ENCODE assay signal across 1 cellular context in genomic region chr3:64188810-64189560, GRCh38.
TF ChIP-seq lines count a peak whose summit lies in the region.

No MANE protein-coding gene starts in this region.

TF ChIP-seq in SK-N-SH, 30 proteins besides CTCF, POLR2A, EP300 and RAD21 (continued from another document):
- TF ChIP-seq REST (IDR thresholded peaks at IDR 0.05; ENCODE audit: low read depth, low read length) = 0 out of 2 replicates have a peak, but pooled peaks have one; percentile 8
- peak; percentile 93 for TF ChIP-seq RXRA (IDR thresholded peaks at IDR 0.05; ENCODE audit: borderline replicate concordance, low read depth)
- peak; percentile 54; the same call in 1 of the 2 replicates for TF ChIP-seq MEF2A (IDR thresholded peaks at IDR 0.05; ENCODE audit: borderline replicate concordance, low read depth)
- TF ChIP-seq FOSL2 (IDR thresholded peaks at IDR 0.05; ENCODE audit: borderline replicate concordance, low read depth) = peak; percentile 94
- peak; percentile 96 for TF ChIP-seq JUND (IDR thresholded peaks at IDR 0.05)
- TF ChIP-seq PBX3 (IDR thresholded peaks at IDR 0.05) = peak; percentile 72
TF ChIP-seq in SK-N-SH: peak in this region for 12.
